8 cellular contexts compared by ENCODE assay signal in genomic region chr9:131402073-131402472, GRCh38. TPM values are rescaled to one million over a fixed set of nuclear protein-coding genes. Genes with fewer than 3 reads are reported as not detected.
DNase-seq lines count a peak whose midpoint lies in the region; ATAC-seq and TF ChIP-seq lines count a peak whose summit lies in the region.

No MANE protein-coding gene starts in this region.

- H3K9me2 ChIP-seq in PC-3 (replicated peaks; ENCODE audit: low read length): no peaks in the 10 kb centered on the region

- H3K36me3 ChIP-seq in PC-3 (ENCODE audit: low read depth, low read length) (no peaks in the 10 kb centered on the region), endodermal cell (ENCODE audit: control insufficient read depth, insufficient read depth, low read length) (peaks cover 36% of the 10 kb centered on the region), psoas muscle (ENCODE audit: insufficient read depth in 1 of 2, low read depth in 1 of 2) (no peaks in the 10 kb centered on the region), HAP-1 (replicated peaks) (peaks cover 27% of the 10 kb centered on the region)

- H3K4me1 ChIP-seq in PC-3 (ENCODE audit: insufficient read depth, low read length): peaks cover 26% of the 10 kb centered on the region
- H3K4me1 ChIP-seq in endodermal cell (ENCODE audit: control insufficient read depth, insufficient read depth, low read length): peaks cover 38% of the 10 kb centered on the region
- peaks cover 100% of the 10 kb centered on the region for H3K4me1 ChIP-seq in psoas muscle
- peaks cover 76% of the 10 kb centered on the region for H3K4me1 ChIP-seq in HAP-1

- peak overlapping the region; percentile 32; the same call in 1 of the 2 replicates for H3K4me3 ChIP-seq in PC-3 (ENCODE audit: low read length)
- H3K4me3 ChIP-seq in endodermal cell (ENCODE audit: low read length): no peak overlapping the region
- H3K4me3 ChIP-seq in psoas muscle: peak overlapping the region; percentile 44
- no peak overlapping the region for H3K4me3 ChIP-seq in HAP-1

- no peak for TF ChIP-seq CTCF in PC-3 (conservative IDR thresholded peaks at IDR 0.05; ENCODE audit: low read depth, low read length)
- no peak for TF ChIP-seq CTCF in endodermal cell (conservative IDR thresholded peaks at IDR 0.05)
- TF ChIP-seq CTCF in psoas muscle (IDR thresholded peaks at IDR 0.05): no peak

- peaks cover 76% of the 10 kb centered on the region for H4K20me1 ChIP-seq in PC-3 (ENCODE audit: low read length)

- no peak overlapping the region for H2AFZ ChIP-seq in PC-3 (ENCODE audit: low read length)

- ATAC-seq in PC-3 (peak; percentile 25; the same call in 1 of the 2 replicates), psoas muscle (peak; percentile 70 to 81 (median 76)), HG03108 (IDR thresholded peaks at IDR 0.05; ENCODE audit: unreplicated experiment) (no peak)

- H3K27ac ChIP-seq in PC-3 (ENCODE audit: low read length) (peak overlapping the region; percentile 36), endodermal cell (ENCODE audit: low read depth, low read length) (peak overlapping the region; percentile 80), psoas muscle (peak overlapping the region; percentile 90)

- no peaks in the 10 kb centered on the region for H3K9me3 Mint-ChIP-seq in endodermal cell

- H3K4me1 Mint-ChIP-seq in endodermal cell: peaks cover 65% of the 10 kb centered on the region

- H3F3A ChIP-seq in PC-3 (ENCODE audit: low read length, unreplicated experiment): no peaks in the 10 kb centered on the region

- CTCF ChIA-PET in PC-3 (lab: Charles Lee): no interaction called here

- H3K4me3 Mint-ChIP-seq in endodermal cell: peak overlapping the region; percentile 11

- H3K36me3 Mint-ChIP-seq in endodermal cell (ENCODE audit: low read depth): peaks cover 25% of the 10 kb centered on the region

- H3K9me3 ChIP-seq in PC-3 (ENCODE audit: low read length): no peaks in the 10 kb centered on the region
- H3K9me3 ChIP-seq in endodermal cell (ENCODE audit: control insufficient read depth, low read length): no peaks in the 10 kb centered on the region
- no peaks in the 10 kb centered on the region for H3K9me3 ChIP-seq in psoas muscle
- no peaks in the 10 kb centered on the region for H3K9me3 ChIP-seq in HAP-1

- BruUV-seq in PC-3 (replicated peaks; lab: Mats Ljungman, UMichigan): no TSS peak

- WGBS in endodermal cell (ENCODE audit: insufficient coverage in 1 of 2, insufficient read length in 1 of 2), 2 experiments: 86 to 95% methylated on average over 6 of the region's 6 CpGs
- WGBS in psoas muscle, 3 donors: 26 to 47% (median 47%) methylated on average over 6 of the region's 6 CpGs

- POLR2A ChIA-PET in PC-3 (lab: Charles Lee; ENCODE audit: unreplicated experiment): no interaction called here

- peaks cover 100% of the 10 kb centered on the region for H3K79me2 ChIP-seq in PC-3 (ENCODE audit: low read length)

- H3K27me3 Mint-ChIP-seq in endodermal cell (ENCODE audit: insufficient read depth): no peaks in the 10 kb centered on the region

- peak overlapping the region; percentile 67 for H3K4me2 ChIP-seq in PC-3 (ENCODE audit: low read length)

- in situ Hi-C loops in HAP-1 (cut with MboI; ENCODE audit: low sequenced_read_pairs): loop anchor here (5.0 kb wide), 1 partner anchor 45 kb away; no protein-coding TSS in a partner anchor

- H3K9ac ChIP-seq in PC-3 (ENCODE audit: low read length) (no peak overlapping the region), endodermal cell (ENCODE audit: extremely low read depth, low read length, poor library complexity, severe bottlenecking) (no peak overlapping the region)

- DNase-seq in DMS53 treated with DMSO at 0.1 percent for 48 hours (lab: John Stamatoyannopoulos, UW; ENCODE audit: unreplicated experiment): peak; percentile 63
- DNase-seq in PC-3: no peak
- DNase-seq in endodermal cell: no peak
- DNase-seq in psoas muscle: no peak
- DNase-seq in stimulated activated CD4-positive, alpha-beta T cell treated with anti-CD3 and anti-CD28 coated beads, Interleukin-15, amount 100 ng/mL, for 24 hours: no peak
- no peak for DNase-seq in germinal center (ENCODE audit: low spot score)
- DNase-seq in HAP-1 (ENCODE audit: low spot score in 2 of 2): no peak

- intact Hi-C loops in PC-3 (cut with micrococcal nuclease) (no loop called here), psoas muscle (cut with DNase I) (no loop called here)

- peak overlapping the region; percentile 86 for H3K27ac Mint-ChIP-seq in endodermal cell

- H3K27me3 ChIP-seq in PC-3 (ENCODE audit: low read length): no peaks in the 10 kb centered on the region
- H3K27me3 ChIP-seq in endodermal cell (ENCODE audit: control insufficient read depth, insufficient read depth, low read length, poor library complexity, severe bottlenecking): no peaks in the 10 kb centered on the region
- H3K27me3 ChIP-seq in psoas muscle (ENCODE audit: insufficient read depth in 3 of 3, low read length in 2 of 3): no peaks in the 10 kb centered on the region
- no peaks in the 10 kb centered on the region for H3K27me3 ChIP-seq in HAP-1 (ENCODE audit: low read depth)

RNA-seq across cellular contexts. Expression of gene PRRC2B, which starts 8.2 kb away (rescaled TPM):
- total RNA-seq in PC-3 (2014; rRNA removed) (46.9 and 64.7 TPM in 2 replicates), endodermal cell (100 to 1,000 TPM; 309 to 334 TPM), psoas muscle (100 to 1,000 TPM in 1 of 4 donors, 10 to 100 TPM in 3; 63.6 to 114 (median 78.7) TPM)
- 182 TPM for polyA plus RNA-seq in endodermal cell (2013, experiment 1 of 2)
- 205 TPM for polyA plus RNA-seq in endodermal cell (2013, experiment 2 of 2)
- polyA plus RNA-seq in psoas muscle: 10 to 100 TPM; 22.7 to 42.1 (median 27.5) TPM

Comparison
In these comparisons a context has a peak if more than half of its experiments do, and no peak if none do; other contexts are left out.
1. H3K27ac ChIP-seq: peak in every context shown above with its lines; median percentile 90 in psoas muscle; 80 in endodermal cell; 36 in PC-3.
2. H3K4me3 ChIP-seq: peak in PC-3 (single experiment) and psoas muscle (single experiment); none in endodermal cell (single experiment) and HAP-1 (single experiment).